In genomic region chr1:11833900-11834299, GRCh38 we compare ENCODE assay signal across 25 cellular contexts. TPM values are rescaled to one million over a fixed set of nuclear protein-coding genes. Genes with fewer than 3 reads are reported as not detected.
A peak's percentile ranks its signal among the peaks of the same experiment; 100 is the strongest.
DNase-seq lines count a peak whose midpoint lies in the region; ATAC-seq, FAIRE-seq and TF ChIP-seq lines count a peak whose summit lies in the region.
"Had no signal": no experiment of that assay in that cellular context is flagged by ENCODE, and none has a peak within 500 bp of the region (broad histone marks: within the 10 kb centered on the region; RNA-seq: fewer than 3 reads in every experiment).

No MANE protein-coding gene starts in this region.

- no peak overlapping the region for H2BK5ac ChIP-seq in mesenchymal stem cell (ENCODE audit: low read depth, low read length, poor library complexity, severe bottlenecking)

- H3K9me3 Mint-ChIP-seq in WTC11: no peaks in the 10 kb centered on the region
- H3K9me3 Mint-ChIP-seq: CD4-positive, alpha-beta T cell; IgD-negative memory B cell had no signal

- peaks cover 65% of the 10 kb centered on the region for H3K36me3 Mint-ChIP-seq in WTC11

- DNase-seq in GM12891 (ENCODE audit: insufficient read length, low spot score) (no peak), WTC11 (ENCODE audit: low spot score) (no peak), mesenchymal stem cell (no peak), NCI-H1436 treated with DMSO at 0.1 percent for 48 hours (lab: John Stamatoyannopoulos, UW) (no peak), HAP-1 (ENCODE audit: low spot score in 2 of 2) (no peak), NCI-H774 (lab: John Stamatoyannopoulos, UW) (no peak)
- DNase-seq: AML-193; CD4-positive, alpha-beta T cell; NCI-H1048; NCI-H1417; NCI-H1694 treated with DMSO at 0.1 percent for 48 hours; NCI-H2081; NCI-H2227 treated with DMSO at 0.1 percent for 48 hours; NCI-H526 treated with DMSO at 0.1 percent for 48 hours; SHP77 had no signal

- in situ Hi-C loops in HAP-1 (cut with MboI; ENCODE audit: low sequenced_read_pairs): no loop called here

- H3K9me3 ChIP-seq in mesenchymal stem cell (ENCODE audit: control insufficient read depth, low read length) (no peaks in the 10 kb centered on the region), HAP-1 (no peaks in the 10 kb centered on the region)
- H3K9me3 ChIP-seq: A549; BLaER1 treated with 17β-estradiol and CSF1 and Interleukin-3, amounts not matched to agents 10 nM and 100 nM had no signal

- H3K27me3 ChIP-seq in mesenchymal stem cell (ENCODE audit: control insufficient read depth in 1 of 2, insufficient read depth in 1 of 2, low read length in 2 of 2): no peaks in the 10 kb centered on the region
- H3K27me3 ChIP-seq in HAP-1 (ENCODE audit: low read depth): no peaks in the 10 kb centered on the region
- H3K27me3 ChIP-seq: BLaER1 treated with 17β-estradiol and CSF1 and Interleukin-3, amounts not matched to agents 10 nM and 100 nM had no signal

- H3K4me1 ChIP-seq in mesenchymal stem cell (ENCODE audit: control insufficient read depth, insufficient read depth, low read depth, low read length): no peaks in the 10 kb centered on the region
- no peaks in the 10 kb centered on the region for H3K4me1 ChIP-seq in HAP-1
- H3K4me1 ChIP-seq: A549; BLaER1 treated with 17β-estradiol and CSF1 and Interleukin-3, amounts not matched to agents 10 nM and 100 nM had no signal

- TF ChIP-seq POLR2A in GM12891 (IDR thresholded peaks at IDR 0.05; ENCODE audit: low read depth, low read length): no peak

- no peak overlapping the region for H3K4me3 Mint-ChIP-seq in WTC11
- H3K4me3 Mint-ChIP-seq: CD4-positive, alpha-beta T cell; IgD-negative memory B cell had no signal

- H3K4me2 ChIP-seq in mesenchymal stem cell (ENCODE audit: low read length, poor library complexity, severe bottlenecking): no peak overlapping the region
- H3K4me2 ChIP-seq: A549; BLaER1 treated with 17β-estradiol and CSF1 and Interleukin-3, amounts not matched to agents 10 nM and 100 nM had no signal

- CTCF ChIA-PET in WTC11 (lab: Charles Lee): no interaction called here

- H2AFZ ChIP-seq in mesenchymal stem cell (ENCODE audit: low read depth, low read length): no peak overlapping the region

- H3K23ac ChIP-seq in mesenchymal stem cell (ENCODE audit: low read length in 2 of 2): no peak overlapping the region

- H3K4ac ChIP-seq in mesenchymal stem cell (ENCODE audit: low read depth in 1 of 2, low read length in 2 of 2): no peak overlapping the region

- TF ChIP-seq CTCF in WTC11 (IDR thresholded peaks at IDR 0.05): no peak

- H3K18ac ChIP-seq in mesenchymal stem cell (ENCODE audit: low read depth in 1 of 2, low read length in 2 of 2): no peak overlapping the region

- no peak overlapping the region for H3K9ac ChIP-seq in mesenchymal stem cell (ENCODE audit: low read length)
- H3K9ac ChIP-seq: BLaER1 treated with 17β-estradiol and CSF1 and Interleukin-3, amounts not matched to agents 10 nM and 100 nM had no signal

- H3K27me3 Mint-ChIP-seq in WTC11 (ENCODE audit: low read depth): no peaks in the 10 kb centered on the region
- H3K27me3 Mint-ChIP-seq: CD4-positive, alpha-beta T cell; IgD-negative memory B cell had no signal

- H2AK5ac ChIP-seq in mesenchymal stem cell (ENCODE audit: low read length, severe bottlenecking): no peak overlapping the region

- H3K4me1 Mint-ChIP-seq in WTC11: no peaks in the 10 kb centered on the region

- no peak overlapping the region for H2BK12ac ChIP-seq in mesenchymal stem cell (ENCODE audit: low read length in 2 of 2)

- H2BK15ac ChIP-seq in mesenchymal stem cell (ENCODE audit: low read depth, poor library complexity, severe bottlenecking): no peak overlapping the region

- H2BK120ac ChIP-seq in mesenchymal stem cell (ENCODE audit: low read depth, low read length): no peak overlapping the region

- peak overlapping the region; percentile 53 for H4K8ac ChIP-seq in mesenchymal stem cell (ENCODE audit: low read length)

- H3K36me3 ChIP-seq in mesenchymal stem cell (ENCODE audit: control insufficient read depth in 1 of 2, insufficient read depth in 2 of 2, low read depth in 1 of 2, low read length in 2 of 2): peaks cover 75 to 95% of the 10 kb centered on the region in 2 experiments
- peaks cover 69% of the 10 kb centered on the region for H3K36me3 ChIP-seq in HAP-1 (replicated peaks)

- ATAC-seq in WTC11: no peak
- ATAC-seq: A549, Panc1 had no signal

- peak; percentile 64 for FAIRE-seq in GM12891 (lab: Jason Lieb, UNC)
- FAIRE-seq: A549, D721Med had no signal

- peaks cover 21% of the 10 kb centered on the region for H3K79me1 ChIP-seq in mesenchymal stem cell (replicated peaks; ENCODE audit: low read length, poor library complexity, severe bottlenecking)

- POLR2A ChIA-PET in WTC11 (lab: Charles Lee): no interaction called here

- H4K91ac ChIP-seq in mesenchymal stem cell (ENCODE audit: low read length): no peak overlapping the region

- 98% methylated on average over 13 of the region's 13 CpGs for WGBS in mesenchymal stem cell

- no peak overlapping the region for H3K14ac ChIP-seq in mesenchymal stem cell (ENCODE audit: low read length in 2 of 2)

- no peak overlapping the region for H3K27ac ChIP-seq in mesenchymal stem cell (ENCODE audit: low read length, poor library complexity, severe bottlenecking)
- H3K27ac ChIP-seq: A549; BLaER1 treated with 17β-estradiol and CSF1 and Interleukin-3, amounts not matched to agents 10 nM and 100 nM; RWPE1 had no signal

- H3K27ac Mint-ChIP-seq in WTC11: peak overlapping the region; percentile 54; the same call in 1 of the 2 replicates
- H3K27ac Mint-ChIP-seq: CD4-positive, alpha-beta T cell; IgD-negative memory B cell had no signal

- no peak overlapping the region for H3K4me3 ChIP-seq in mesenchymal stem cell (ENCODE audit: insufficient read depth in 1 of 2, low read depth in 1 of 2, low read length in 2 of 2)
- no peak overlapping the region for H3K4me3 ChIP-seq in HAP-1
- H3K4me3 ChIP-seq: A549; BLaER1 treated with 17β-estradiol and CSF1 and Interleukin-3, amounts not matched to agents 10 nM and 100 nM had no signal

TF ChIP-seq in GM12891, 5 proteins besides CTCF, POLR2A, EP300 and RAD21:
- TF ChIP-seq PAX5 (IDR thresholded peaks at IDR 0.05; ENCODE audit: insufficient read depth, low read length, severe bottlenecking) (no peak), POU2F2 (IDR thresholded peaks at IDR 0.05; ENCODE audit: low read depth, low read length) (0 out of 2 replicates have a peak, but pooled peaks have one; percentile 36), TAF1 (IDR thresholded peaks at IDR 0.05; ENCODE audit: low read depth, low read length) (no peak)

TF ChIP-seq in WTC11, 78 proteins besides CTCF, POLR2A, EP300 and RAD21 (continues in another document):
- TF ChIP-seq CDX4 (CRISPR knock-in tag; IDR thresholded peaks at IDR 0.05; ENCODE audit: borderline replicate concordance) (no peak), E2F5 (CRISPR knock-in tag; IDR thresholded peaks at IDR 0.05) (no peak), TCF7 (CRISPR knock-in tag; IDR thresholded peaks at IDR 0.05; ENCODE audit: low read depth) (no peak), ZNF232 (CRISPR knock-in tag; IDR thresholded peaks at IDR 0.05) (no peak), NR3C1 (CRISPR knock-in tag; conservative IDR thresholded peaks at IDR 0.05; ENCODE audit: low read depth) (no peak), FOXK1 (CRISPR knock-in tag; IDR thresholded peaks at IDR 0.05) (no peak), CBFB (CRISPR knock-in tag; IDR thresholded peaks at IDR 0.05; ENCODE audit: low read depth) (no peak), GRHL2 (CRISPR knock-in tag; IDR thresholded peaks at IDR 0.05; ENCODE audit: insufficient replicate concordance, severe bottlenecking) (no peak), KAT7 (CRISPR knock-in tag; IDR thresholded peaks at IDR 0.05; ENCODE audit: borderline replicate concordance) (no peak), RORB (CRISPR knock-in tag; IDR thresholded peaks at IDR 0.05) (no peak), GABPB1 (CRISPR knock-in tag; IDR thresholded peaks at IDR 0.05) (no peak)

RNA-seq across cellular contexts. Expression of gene NPPA, which starts 13.7 kb away (rescaled TPM):
- polyA plus RNA-seq in GM12891 (2012; ENCODE audit: low read depth, missing spikeins): 0.36 TPM
- total RNA-seq in WTC11 (2021): not detected in 3 replicates
- not detected for polyA plus RNA-seq in mesenchymal stem cell (2013, experiment 1 of 2)
- polyA plus RNA-seq in mesenchymal stem cell (2013, experiment 2 of 2): not detected
- total RNA-seq: CD4-positive, alpha-beta T cell; H7; NCI-H460; OCI-LY7; SK-MEL-5 had no signal
- polyA plus RNA-seq: A549, IgD-negative memory B cell had no signal

RNA-seq across cellular contexts. Expression of gene NPPB, which starts 24.8 kb away (rescaled TPM):
- polyA plus RNA-seq in GM12891 (2012; ENCODE audit: low read depth, missing spikeins): not detected
- total RNA-seq in WTC11 (2021): 0.27 TPM in 1 of 3 replicates, not detected in the others
- polyA plus RNA-seq in mesenchymal stem cell (2013, experiment 1 of 2): not detected
- polyA plus RNA-seq in mesenchymal stem cell (2013, experiment 2 of 2): 0.07 TPM
- total RNA-seq: CD4-positive, alpha-beta T cell; NCI-H460; OCI-LY7; SK-MEL-5 had no signal
- polyA plus RNA-seq: IgD-negative memory B cell had no signal

RNA-seq across cellular contexts. Expression of gene CLCN6, which starts 27.9 kb away (rescaled TPM):
- polyA plus RNA-seq in GM12891 (2012; ENCODE audit: low read depth, missing spikeins): 8.9 TPM
- 20.0 to 22.3 TPM (median 20.8 TPM) in 3 replicates for total RNA-seq in WTC11 (2021)
- 23.7 TPM for polyA plus RNA-seq in mesenchymal stem cell (2013, experiment 1 of 2)
- polyA plus RNA-seq in mesenchymal stem cell (2013, experiment 2 of 2): 22.9 TPM

RNA-seq across cellular contexts. Expression of gene MTHFR, which starts 28.1 kb away (rescaled TPM):
- polyA plus RNA-seq in GM12891 (2012; ENCODE audit: low read depth, missing spikeins): 7.0 TPM
- 19.4 to 23.4 TPM (median 22.6 TPM) in 3 replicates for total RNA-seq in WTC11 (2021)
- polyA plus RNA-seq in mesenchymal stem cell (2013, experiment 1 of 2): 13.7 TPM
- 13.3 TPM for polyA plus RNA-seq in mesenchymal stem cell (2013, experiment 2 of 2)
